12 cellular contexts compared by ENCODE assay signal in genomic region chr2:218536804-218537494, GRCh38.
"Had no signal": no experiment of that assay in that cellular context is flagged by ENCODE, and none has a peak within 500 bp of the region (broad histone marks: within the 10 kb centered on the region; RNA-seq: fewer than 3 reads in every experiment).

No MANE protein-coding gene starts in this region.

- H3K4me1 Mint-ChIP-seq: activated CD4-positive, alpha-beta memory T cell treated with anti-CD3 and anti-CD28 coated beads, Interleukin-2, amount 10 ng/mL, durations not matched to agents 7 days and 5 days; stimulated activated memory B cell treated with anti-CD40 and anti-IgM and Interleukin-4, amounts not matched to agents 10 μg/mL and 1 μg/mL and 100 μg/mL, for 72 hours had no signal

- H3K27me3 ChIP-seq: right atrium auricular region, tibial nerve had no signal

- H3K9me3 Mint-ChIP-seq: activated CD4-positive, alpha-beta memory T cell treated with anti-CD3 and anti-CD28 coated beads, Interleukin-2, amount 10 ng/mL, durations not matched to agents 7 days and 5 days; naive thymus-derived CD8-positive, alpha-beta T cell; stimulated activated memory B cell treated with anti-CD40 and anti-IgM and Interleukin-4, amounts not matched to agents 10 μg/mL and 1 μg/mL and 100 μg/mL, for 72 hours had no signal

- H3K4me2 ChIP-seq: smooth muscle cell had no signal

- H3K27me3 Mint-ChIP-seq: activated CD4-positive, alpha-beta memory T cell treated with anti-CD3 and anti-CD28 coated beads, Interleukin-2, amount 10 ng/mL, durations not matched to agents 7 days and 5 days; naive thymus-derived CD8-positive, alpha-beta T cell; stimulated activated memory B cell treated with anti-CD40 and anti-IgM and Interleukin-4, amounts not matched to agents 10 μg/mL and 1 μg/mL and 100 μg/mL, for 72 hours had no signal

- H3K4me1 ChIP-seq: lower lobe of right lung, right atrium auricular region, tibial nerve had no signal

- H3K27ac ChIP-seq: coronary artery, lower lobe of right lung, right atrium auricular region, tibial nerve had no signal

- H3K4me3 ChIP-seq: coronary artery, lower lobe of right lung, right atrium auricular region, smooth muscle cell, tibial nerve had no signal

- H3K9me3 ChIP-seq: lower lobe of right lung, right atrium auricular region, tibial nerve had no signal

- H3K27ac Mint-ChIP-seq: activated CD4-positive, alpha-beta memory T cell treated with anti-CD3 and anti-CD28 coated beads, Interleukin-2, amount 10 ng/mL, durations not matched to agents 7 days and 5 days; stimulated activated memory B cell treated with anti-CD40 and anti-IgM and Interleukin-4, amounts not matched to agents 10 μg/mL and 1 μg/mL and 100 μg/mL, for 72 hours had no signal

- H3K4me3 Mint-ChIP-seq: activated CD4-positive, alpha-beta memory T cell treated with anti-CD3 and anti-CD28 coated beads, Interleukin-2, amount 10 ng/mL, durations not matched to agents 7 days and 5 days; naive thymus-derived CD8-positive, alpha-beta T cell; stimulated activated memory B cell treated with anti-CD40 and anti-IgM and Interleukin-4, amounts not matched to agents 10 μg/mL and 1 μg/mL and 100 μg/mL, for 72 hours had no signal

- DNase-seq: activated CD4-positive, alpha-beta memory T cell treated with anti-CD3 and anti-CD28 coated beads, Interleukin-2, amount 10 ng/mL, durations not matched to agents 7 days and 5 days; activated CD4-positive, alpha-beta T cell treated with anti-CD3 and anti-CD28 coated beads for 1 hour; caudate nucleus; hypothalamus; lower lobe of right lung; naive thymus-derived CD8-positive, alpha-beta T cell; posterior cingulate gyrus had no signal

- ATAC-seq: lower lobe of right lung; naive thymus-derived CD8-positive, alpha-beta T cell; stimulated activated memory B cell treated with anti-CD40 and anti-IgM and Interleukin-4, amounts not matched to agents 10 μg/mL and 1 μg/mL and 100 μg/mL, for 72 hours had no signal
